In genomic region chr7:155660758-155661093, GRCh38 we compare ENCODE assay signal across 12 cellular contexts. TPM values are rescaled to one million over a fixed set of nuclear protein-coding genes. Genes with fewer than 3 reads are reported as not detected.
DNase-seq lines count a peak whose midpoint lies in the region; ATAC-seq and TF ChIP-seq lines count a peak whose summit lies in the region.
"Had no signal": no experiment of that assay in that cellular context is flagged by ENCODE, and none has a peak within 500 bp of the region (broad histone marks: within the 10 kb centered on the region; RNA-seq: fewer than 3 reads in every experiment).

No MANE protein-coding gene starts in this region.

- intact Hi-C loops in vagina (cut with DNase I), result no loop called here

- no peak for TF ChIP-seq POLR2A in vagina (IDR thresholded peaks at IDR 0.05)

- H4K20me1 ChIP-seq in smooth muscle cell (ENCODE audit: low read depth), result peaks cover 99% of the 10 kb centered on the region

- H3K4me3 ChIP-seq in smooth muscle cell (no peak overlapping the region), vagina (no peak overlapping the region)

- peaks cover 7% of the 10 kb centered on the region for H3K4me1 ChIP-seq in smooth muscle cell (ENCODE audit: low read depth)
- H3K4me1 ChIP-seq in vagina, result peaks cover 45% of the 10 kb centered on the region

- H3K36me3 ChIP-seq in smooth muscle cell (ENCODE audit: low read depth), result no peaks in the 10 kb centered on the region
- no peaks in the 10 kb centered on the region for H3K36me3 ChIP-seq in vagina

- H3K4me1 Mint-ChIP-seq in activated T-cell treated with anti-CD3 and anti-CD28 coated beads, Interleukin-2, amount 50 U/mL, for 72 hours (ENCODE audit: low read depth), result peaks cover 85% of the 10 kb centered on the region

- H3K27me3 ChIP-seq in smooth muscle cell (ENCODE audit: low read depth) (no peaks in the 10 kb centered on the region), vagina (no peaks in the 10 kb centered on the region)
- H3K27me3 ChIP-seq: neutrophil had no signal

- H3K27ac Mint-ChIP-seq in activated T-cell treated with anti-CD3 and anti-CD28 coated beads, Interleukin-2, amount 50 U/mL, for 72 hours, result peak overlapping the region; percentile 87

- no peak overlapping the region for H2AFZ ChIP-seq in smooth muscle cell (ENCODE audit: low read depth)

- H3K9me3 ChIP-seq in smooth muscle cell (replicated peaks; ENCODE audit: low read depth) (no peaks in the 10 kb centered on the region), vagina (no peaks in the 10 kb centered on the region)
- H3K9me3 ChIP-seq: neutrophil had no signal

- H3K79me2 ChIP-seq in smooth muscle cell (ENCODE audit: low read depth), result peaks cover 98% of the 10 kb centered on the region

- peaks cover 2% of the 10 kb centered on the region in 2 donors for H3K9me3 Mint-ChIP-seq in activated T-cell treated with anti-CD3 and anti-CD28 coated beads, Interleukin-2, amount 50 U/mL, for 72 hours
- H3K9me3 Mint-ChIP-seq: immature natural killer cell had no signal

- peaks cover 14% of the 10 kb centered on the region for H3F3A ChIP-seq in smooth muscle cell (ENCODE audit: low read depth)

- ATAC-seq in activated T-cell treated with anti-CD3 and anti-CD28 coated beads, Interleukin-2, amount 50 U/mL, for 72 hours (replicated peaks in 1 of 2), result peak; percentile 78 to 82
- peak; percentile 69 for ATAC-seq in GM21576 (IDR thresholded peaks at IDR 0.05; ENCODE audit: unreplicated experiment)
- ATAC-seq in HG03159 (IDR thresholded peaks at IDR 0.05; ENCODE audit: unreplicated experiment), result peak; percentile 68

- WGBS in smooth muscle cell (ENCODE audit: low lambda C conversion rate), result 84% methylated on average over 1 of the region's 1 CpG

- no peaks in the 10 kb centered on the region for H3K27me3 Mint-ChIP-seq in activated T-cell treated with anti-CD3 and anti-CD28 coated beads, Interleukin-2, amount 50 U/mL, for 72 hours (ENCODE audit: low read depth)
- H3K27me3 Mint-ChIP-seq: IgD-negative memory B cell had no signal

- H3K27ac ChIP-seq in smooth muscle cell (ENCODE audit: low read depth) (peak overlapping the region; percentile 41), vagina (no peak overlapping the region)
- H3K27ac ChIP-seq: neutrophil had no signal

- H3K4me3 Mint-ChIP-seq in activated T-cell treated with anti-CD3 and anti-CD28 coated beads, Interleukin-2, amount 50 U/mL, for 72 hours, result peak overlapping the region; percentile 65 to 73

- H3K4me2 ChIP-seq in smooth muscle cell, result peak overlapping the region; percentile 16

- no peak for DNase-seq in activated T-cell treated with anti-CD3 and anti-CD28 coated beads, Interleukin-2, amount 50 U/mL, for 72 hours
- no peak for DNase-seq in activated T-cell treated with anti-CD3 and anti-CD28 coated beads, Interleukin-2, amount 50 U/mL, for 48 hours
- no peak for DNase-seq in smooth muscle cell (lab: John Stamatoyannopoulos, UW; ENCODE audit: unreplicated experiment)
- no peak for DNase-seq in kidney tubule cell (ENCODE audit: low spot score)
- no peak for DNase-seq in NCI-H526 treated with DMSO at 0.1 percent for 48 hours (lab: John Stamatoyannopoulos, UW)
- DNase-seq in vagina (ENCODE audit: extremely low spot score in 2 of 2), result no peak
- DNase-seq: immature natural killer cell, NCI-H446 treated with DMSO at 0.1 percent for 48 hours had no signal

- H3K36me3 Mint-ChIP-seq in activated T-cell treated with anti-CD3 and anti-CD28 coated beads, Interleukin-2, amount 50 U/mL, for 72 hours (ENCODE audit: insufficient read depth in 2 of 2), result peaks cover 4 to 8% of the 10 kb centered on the region in 2 donors

- no peak overlapping the region for H3K9ac ChIP-seq in smooth muscle cell (ENCODE audit: low read depth)

- TF ChIP-seq CTCF in smooth muscle cell (IDR thresholded peaks at IDR 0.05; ENCODE audit: borderline replicate concordance, insufficient read depth, poor library complexity, severe bottlenecking) (no peak), vagina (IDR thresholded peaks at IDR 0.05) (no peak)

RNA-seq across cellular contexts. Expression of gene RBM33, which starts 16.3 kb away (rescaled TPM):
- total RNA-seq in activated T-cell treated with anti-CD3 and anti-CD28 coated beads, Interleukin-2, amount 50 U/mL, for 72 hours, result 100 to 1,000 TPM in 1 of 2 donors, 10 to 100 TPM in 1; 93.1 to 104 TPM
- total RNA-seq in smooth muscle cell, result 16.2 and 22.5 TPM in 2 replicates
- 25.3 and 45.7 TPM in 2 replicates for polyA plus RNA-seq in smooth muscle cell
- total RNA-seq in vagina, result 63.8 TPM
